Comparison of ENCODE assay signal across 8 cellular contexts in genomic region chr7:150406311-150406564, GRCh38. TPM values are rescaled to one million over a fixed set of nuclear protein-coding genes. Genes with fewer than 3 reads are reported as not detected.
DNase-seq lines count a peak whose midpoint lies in the region; ATAC-seq, FAIRE-seq and TF ChIP-seq lines count a peak whose summit lies in the region.

No MANE protein-coding gene starts in this region.

- CTCF ChIA-PET in K562 (lab: Yijun Ruan, JAX; ENCODE audit: low intra/inter-chr PET ratio): no interaction called here

- H3K4me3 Mint-ChIP-seq in memory B cell: peak overlapping the region; percentile 90

- TF ChIP-seq EP300 in K562 (IDR thresholded peaks at IDR 0.05; ENCODE audit: low read length): no peak

- H3K27ac ChIP-seq in heart left ventricle (peak overlapping the region; percentile 86 to 98 (median 96)), K562 (ENCODE audit: extremely low read depth, low read depth, low read length) (peak overlapping the region; percentile 95), urinary bladder (ENCODE audit: low read depth) (peak overlapping the region; percentile 90)

- TF ChIP-seq CTCF in heart left ventricle (IDR thresholded peaks at IDR 0.05) (no peak), K562 (IDR thresholded peaks at IDR 0.05 in 2 of 3, conservative IDR thresholded peaks at IDR 0.05 in 1 of 3; ENCODE audit: insufficient read depth in 2 of 3, low read depth in 1 of 3, low read length in 3 of 3) (no peak)

- peak overlapping the region; percentile 99 for H3K27ac Mint-ChIP-seq in memory B cell

- H3K27me3 Mint-ChIP-seq in memory B cell: no peaks in the 10 kb centered on the region

- peaks cover 17% of the 10 kb centered on the region for H3K36me3 Mint-ChIP-seq in memory B cell

- no peak for TF ChIP-seq POLR2A in heart left ventricle (IDR thresholded peaks at IDR 0.05)
- TF ChIP-seq POLR2A in K562 (conservative IDR thresholded peaks at IDR 0.05): no peak

- ATAC-seq in heart left ventricle (no peak), left cardiac atrium (no peak), K562 (no peak), memory B cell (ENCODE audit: low read depth) (no peak), GM21825 (IDR thresholded peaks at IDR 0.05; ENCODE audit: unreplicated experiment) (no peak), GM21619 (IDR thresholded peaks at IDR 0.05; ENCODE audit: unreplicated experiment) (no peak)

- H3K79me2 ChIP-seq in K562 (ENCODE audit: control insufficient read depth, insufficient read depth, low read length): peaks cover 23% of the 10 kb centered on the region; the same call in 2 of the 3 replicates

- in situ Hi-C loops in K562 (cut with MboI): no loop called here

- peak overlapping the region; percentile 93 for H2AFZ ChIP-seq in K562 (ENCODE audit: low read depth, low read length)

- no peaks in the 10 kb centered on the region for H3K9me3 Mint-ChIP-seq in memory B cell

- H3K9me3 ChIP-seq in heart left ventricle (no peaks in the 10 kb centered on the region), K562 (replicated peaks; ENCODE audit: control insufficient read depth, insufficient read depth, low read depth, low read length) (no peaks in the 10 kb centered on the region)

- H3K27me3 ChIP-seq in heart left ventricle: no peaks in the 10 kb centered on the region
- no peaks in the 10 kb centered on the region for H3K27me3 ChIP-seq in K562 (ENCODE audit: control insufficient read depth in 2 of 2, insufficient read depth in 2 of 2, low read length in 2 of 2)

- H3K36me3 ChIP-seq in heart left ventricle (peaks cover 0 to 16% (median 0%) of the 10 kb centered on the region in 9 donors), K562 (ENCODE audit: control insufficient read depth, insufficient read depth, low read length) (peaks cover 13% of the 10 kb centered on the region; the same call in 1 of the 3 replicates), urinary bladder (ENCODE audit: insufficient read depth) (no peaks in the 10 kb centered on the region)

- POLR2A ChIA-PET in K562 (lab: Yijun Ruan, JAX): interaction anchor here (0.6 to 1.6 kb wide), 10 partner anchors 12 to 88 kb away, joined by 3 to 5 read pairs (median 4); partner anchors contain the start of gene REPIN1

- peaks cover 39% of the 10 kb centered on the region for H3K4me1 Mint-ChIP-seq in memory B cell

- H3K4me2 ChIP-seq in K562 (ENCODE audit: insufficient read depth, low read length): peak overlapping the region; percentile 82

- peak overlapping the region in 11 of 12 donors; percentile 54 to 80 (median 73) for H3K4me3 ChIP-seq in heart left ventricle
- H3K4me3 ChIP-seq in K562: peak overlapping the region; percentile 65
- H3K4me3 ChIP-seq in urinary bladder (ENCODE audit: low read depth, low read length): peak overlapping the region; percentile 65

- intact Hi-C loops in heart left ventricle (cut with DNase I) (loop anchor here in 5 of 10 donors (5.0 to 10.0 kb wide), 4 partner anchors 34 to 531 kb away; partner anchors contain the start of genes REPIN1 (in 3 of the 5) and ATP6V0E2 (in 1 of the 5)), left cardiac atrium (cut with DNase I) (loop anchor here in 1 of 2 donors (5.0 kb wide), 1 partner anchor 39 kb away; the partner anchor contains the start of gene REPIN1), K562 (cut with micrococcal nuclease) (no loop called here)

- no peak for DNase-seq in heart left ventricle
- no peak for DNase-seq in left cardiac atrium
- DNase-seq in K562 (ENCODE audit: extremely low read depth in 1 of 4, low spot score in 3 of 4): no peak
- DNase-seq in memory B cell (ENCODE audit: low spot score in 2 of 2): peak in 1 of 2 donors; percentile 25
- no peak for DNase-seq in HCEC 1CT

- H3K9ac ChIP-seq in K562 (ENCODE audit: insufficient read depth in 1 of 2, low read depth in 2 of 2, low read length in 2 of 2): peak overlapping the region; percentile 91 to 94

- H3K9me1 ChIP-seq in K562 (ENCODE audit: control insufficient read depth, insufficient read depth, low read length): peaks cover 2% of the 10 kb centered on the region

- peak; percentile 26 for FAIRE-seq in K562 (lab: Jason Lieb, UNC)

- BruUV-seq in K562 (replicated peaks; lab: Mats Ljungman, UMichigan): no TSS peak

- WGBS in heart left ventricle, 4 donors: 17 to 35% (median 21%) methylated on average over 2 of the region's 2 CpGs
- 19% methylated on average over 2 of the region's 2 CpGs for WGBS in K562 (ENCODE audit: insufficient coverage, low coverage, missing lambda C conversion rate)
- 18% methylated on average over 2 of the region's 2 CpGs for WGBS in urinary bladder

- no peaks in the 10 kb centered on the region for H4K20me1 ChIP-seq in K562 (replicated peaks; ENCODE audit: control insufficient read depth, insufficient read depth, low read length)

- no peak for TF ChIP-seq RAD21 in K562 (CRISPR knock-in tag; conservative IDR thresholded peaks at IDR 0.05 in 1 of 2, IDR thresholded peaks at IDR 0.05 in 1 of 2)

- H3K4me1 ChIP-seq in heart left ventricle: peaks cover 0 to 34% (median 22%) of the 10 kb centered on the region in 12 donors
- peaks cover 43 to 64% of the 10 kb centered on the region in 2 experiments for H3K4me1 ChIP-seq in K562 (replicated peaks in 1 of 2; ENCODE audit: control insufficient read depth in 2 of 2, insufficient read depth in 2 of 2, low read length in 2 of 2)
- H3K4me1 ChIP-seq in urinary bladder (ENCODE audit: insufficient read depth): peaks cover 1% of the 10 kb centered on the region

RNA-seq across cellular contexts. Expression of gene ZNF775, which starts 27.1 kb away (rescaled TPM):
- 1 to 10 TPM; 2.1 to 5.0 (median 3.3) TPM for total RNA-seq in heart left ventricle
- polyA plus RNA-seq in heart left ventricle: 1 to 10 TPM; 1.8 to 4.4 TPM
- total RNA-seq in left cardiac atrium: 1 to 10 TPM; 3.8 to 4.2 TPM
- 3.1 and 10.5 TPM in 2 replicates for total RNA-seq in K562 (2011; cell fraction: chromatin; rRNA removed; ENCODE audit: low replicate concordance)
- total RNA-seq in K562 (2011; cell fraction: nucleolus; rRNA removed): 12.0 and 14.7 TPM in 2 replicates
- total RNA-seq in K562 (2011; cell fraction: nucleoplasm; rRNA removed): 5.9 TPM in 2 replicates
- total RNA-seq in K562 (2014; rRNA removed): 18.6 and 21.8 TPM in 2 replicates
- total RNA-seq in K562 (2014; rRNA removed; fragmentation: Illumina TruSeq; extraction: Trizol): 1.1 and 1.8 TPM in 2 replicates
- 5.5 and 5.7 TPM in 2 replicates for total RNA-seq in K562 (2015; rRNA removed; fragmentation: Illumina TruSeq; extraction: Trizol)
- 18.7 and 19.2 TPM in 2 replicates for total RNA-seq in K562 (2021)
- 4.9 and 8.3 TPM in 2 replicates for polyA plus RNA-seq in K562 (2011; rRNA removed)
- 7.9 and 29.5 TPM in 2 replicates for polyA plus RNA-seq in K562 (2011; cell fraction: cytosol; rRNA removed)
- polyA plus RNA-seq in K562 (2011; cell fraction: nucleus; rRNA removed): 9.1 and 15.1 TPM in 2 replicates
- polyA plus RNA-seq in K562 (2012): 11.8 and 13.9 TPM in 2 replicates
- polyA plus RNA-seq in K562 (2014; fragmentation: Illumina TruSeq; extraction: Trizol): 1.5 and 3.5 TPM in 2 replicates
- under 1 TPM; 0.04 to 0.20 TPM for polyA plus RNA-seq in K562 (2014; fragmentation: Nextera tagmentation; extraction: Ambion mirVana)
- 13.1 and 13.2 TPM in 2 replicates for polyA plus RNA-seq in K562 (2014; rRNA removed)
- 1.3 and 1.6 TPM in 2 replicates for polyA minus RNA-seq in K562 (2011; rRNA and poly(A)+ RNA removed)
- 7.2 and 17.1 TPM in 2 replicates for polyA minus RNA-seq in K562 (2011; cell fraction: cytosol; rRNA and poly(A)+ RNA removed)
- 4.3 and 5.3 TPM in 2 replicates for polyA minus RNA-seq in K562 (2011; cell fraction: nucleus; rRNA and poly(A)+ RNA removed)
- 5.1 TPM for total RNA-seq in urinary bladder
- 11.6 TPM for polyA plus RNA-seq in urinary bladder

RNA-seq across cellular contexts. Expression of gene REPIN1, which starts 37.6 kb away (rescaled TPM):
- 100 to 1,000 TPM in 5 of 9 donors, 10 to 100 TPM in 4; 90.4 to 141 (median 100) TPM for total RNA-seq in heart left ventricle
- 10 to 100 TPM; 49.8 to 79.6 TPM for polyA plus RNA-seq in heart left ventricle
- 100 to 1,000 TPM; 100 to 108 TPM for total RNA-seq in left cardiac atrium
- 109 and 296 TPM in 2 replicates for total RNA-seq in K562 (2011; cell fraction: chromatin; rRNA removed; ENCODE audit: low replicate concordance)
- total RNA-seq in K562 (2011; cell fraction: nucleolus; rRNA removed): 251 and 260 TPM in 2 replicates
- total RNA-seq in K562 (2011; cell fraction: nucleoplasm; rRNA removed): 183 and 184 TPM in 2 replicates
- total RNA-seq in K562 (2014; rRNA removed): 212 and 268 TPM in 2 replicates
- 46.9 and 56.8 TPM in 2 replicates for total RNA-seq in K562 (2014; rRNA removed; fragmentation: Illumina TruSeq; extraction: Trizol)
- total RNA-seq in K562 (2015; rRNA removed; fragmentation: Illumina TruSeq; extraction: Trizol): 94.0 and 99.6 TPM in 2 replicates
- total RNA-seq in K562 (2021): 277 and 283 TPM in 2 replicates
- 130 and 189 TPM in 2 replicates for polyA plus RNA-seq in K562 (2011; rRNA removed)
- polyA plus RNA-seq in K562 (2011; cell fraction: cytosol; rRNA removed): 210 and 322 TPM in 2 replicates
- polyA plus RNA-seq in K562 (2011; cell fraction: nucleus; rRNA removed): 461 and 543 TPM in 2 replicates
- 186 and 202 TPM in 2 replicates for polyA plus RNA-seq in K562 (2012)
- 94.3 and 120 TPM in 2 replicates for polyA plus RNA-seq in K562 (2014; fragmentation: Illumina TruSeq; extraction: Trizol)
- 10 to 100 TPM in 1 of 2 experiments, 1 to 10 TPM in 1; 8.1 to 11.0 TPM for polyA plus RNA-seq in K562 (2014; fragmentation: Nextera tagmentation; extraction: Ambion mirVana)
- polyA plus RNA-seq in K562 (2014; rRNA removed): 209 and 237 TPM in 2 replicates
- 65.6 and 71.9 TPM in 2 replicates for polyA minus RNA-seq in K562 (2011; rRNA and poly(A)+ RNA removed)
- 96.6 and 122 TPM in 2 replicates for polyA minus RNA-seq in K562 (2011; cell fraction: cytosol; rRNA and poly(A)+ RNA removed)
- 81.0 and 130 TPM in 2 replicates for polyA minus RNA-seq in K562 (2011; cell fraction: nucleus; rRNA and poly(A)+ RNA removed)
- total RNA-seq in urinary bladder: 25.2 TPM
- polyA plus RNA-seq in urinary bladder: 76.7 TPM

RNA-seq across cellular contexts. Expression of gene GIMAP8, which starts 44.2 kb away (rescaled TPM):
- total RNA-seq in heart left ventricle: 10 to 100 TPM; 11.3 to 36.0 (median 14.9) TPM
- polyA plus RNA-seq in heart left ventricle: 10 to 100 TPM; 11.7 to 20.3 TPM
- total RNA-seq in left cardiac atrium: 10 to 100 TPM; 16.6 to 19.7 TPM
- not detected in 2 replicates for total RNA-seq in K562 (2011; cell fraction: chromatin; rRNA removed; ENCODE audit: low replicate concordance)
- total RNA-seq in K562 (2011; cell fraction: nucleolus; rRNA removed): not detected in 2 replicates
- total RNA-seq in K562 (2011; cell fraction: nucleoplasm; rRNA removed): not detected in 2 replicates
- not detected in 2 replicates for total RNA-seq in K562 (2014; rRNA removed)
- not detected in 2 replicates for total RNA-seq in K562 (2014; rRNA removed; fragmentation: Illumina TruSeq; extraction: Trizol)
- total RNA-seq in K562 (2015; rRNA removed; fragmentation: Illumina TruSeq; extraction: Trizol): not detected in 2 replicates
- total RNA-seq in K562 (2021): 0.16 TPM in 1 of 2 replicates, not detected in the other
- polyA plus RNA-seq in K562 (2011; rRNA removed): not detected in 2 replicates
- polyA plus RNA-seq in K562 (2011; cell fraction: cytosol; rRNA removed): not detected in 2 replicates
- not detected in 2 replicates for polyA plus RNA-seq in K562 (2011; cell fraction: nucleus; rRNA removed)
- 0.01 TPM in 2 replicates for polyA plus RNA-seq in K562 (2012)
- not detected in 2 replicates for polyA plus RNA-seq in K562 (2014; fragmentation: Illumina TruSeq; extraction: Trizol)
- not detected for polyA plus RNA-seq in K562 (2014; fragmentation: Nextera tagmentation; extraction: Ambion mirVana)
- polyA plus RNA-seq in K562 (2014; rRNA removed): not detected in 2 replicates
- not detected in 2 replicates for polyA minus RNA-seq in K562 (2011; rRNA and poly(A)+ RNA removed)
- polyA minus RNA-seq in K562 (2011; cell fraction: cytosol; rRNA and poly(A)+ RNA removed): not detected in 2 replicates
- not detected in 2 replicates for polyA minus RNA-seq in K562 (2011; cell fraction: nucleus; rRNA and poly(A)+ RNA removed)
- total RNA-seq in urinary bladder: 15.2 TPM
- polyA plus RNA-seq in urinary bladder: 14.3 TPM

Comparison
In these comparisons a context has a peak if more than half of its experiments do, and no peak if none do; other contexts are left out.
1. RNA of gene GIMAP8, which starts 44.2 kb away (total RNA-seq): 16.6 to 19.7 TPM in left cardiac atrium, 15.2 TPM in urinary bladder (single experiment) and 11.3 to 36.0 TPM in heart left ventricle; 0.16 TPM in K562; every median in the first group is over 10 times any median in the second.
2. Peak in every context shown above with its lines, with median percentiles within 50 percentile points of each other: H3K27ac ChIP-seq and H3K4me3 ChIP-seq.